1 cellular context compared by ENCODE assay signal in the genomic region with DNA sequence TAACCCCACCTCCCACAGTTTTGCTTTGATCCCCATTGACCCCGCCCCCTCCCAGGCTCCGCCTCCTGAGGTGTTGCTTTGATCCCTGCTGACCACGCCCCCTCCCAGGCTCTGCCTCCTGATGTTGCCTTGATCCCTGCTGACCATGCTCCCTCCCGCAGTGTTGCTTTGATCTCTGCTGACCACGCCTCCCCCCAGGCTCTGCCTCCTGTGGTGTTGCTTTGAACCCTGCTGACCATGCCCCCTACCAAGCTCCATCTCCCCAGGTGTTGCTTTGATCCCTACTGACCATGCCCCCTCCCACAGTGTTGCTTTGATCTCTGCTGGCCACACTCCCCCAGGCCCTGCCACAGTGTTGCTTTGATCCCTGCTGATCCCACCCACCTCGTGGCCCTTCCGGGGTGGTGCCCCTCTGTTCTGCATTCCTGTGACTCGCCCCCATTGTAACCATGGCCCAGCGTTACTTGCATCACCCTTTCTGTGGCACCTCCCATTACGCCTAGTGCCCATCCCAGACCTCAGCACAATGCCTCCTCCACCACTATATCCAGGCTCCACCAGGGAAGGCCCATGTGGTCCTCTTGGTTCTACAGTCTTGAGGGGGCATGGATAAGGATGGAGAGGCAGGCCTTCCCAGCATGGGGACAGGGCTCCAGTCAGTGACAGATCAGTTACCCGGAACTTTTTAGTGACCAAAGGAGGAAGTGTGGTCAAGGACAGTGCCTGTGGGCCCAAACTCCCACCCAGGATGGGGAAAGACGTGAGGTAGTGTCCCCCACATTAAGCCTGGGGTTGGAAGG.
TF ChIP-seq lines count a peak whose summit lies in the region.

No MANE protein-coding gene starts in this region.

TF ChIP-seq in HepG2, 621 proteins besides CTCF, POLR2A, EP300 and RAD21 (continued from another document and continues in another):
- TF ChIP-seq, protein P1, sequence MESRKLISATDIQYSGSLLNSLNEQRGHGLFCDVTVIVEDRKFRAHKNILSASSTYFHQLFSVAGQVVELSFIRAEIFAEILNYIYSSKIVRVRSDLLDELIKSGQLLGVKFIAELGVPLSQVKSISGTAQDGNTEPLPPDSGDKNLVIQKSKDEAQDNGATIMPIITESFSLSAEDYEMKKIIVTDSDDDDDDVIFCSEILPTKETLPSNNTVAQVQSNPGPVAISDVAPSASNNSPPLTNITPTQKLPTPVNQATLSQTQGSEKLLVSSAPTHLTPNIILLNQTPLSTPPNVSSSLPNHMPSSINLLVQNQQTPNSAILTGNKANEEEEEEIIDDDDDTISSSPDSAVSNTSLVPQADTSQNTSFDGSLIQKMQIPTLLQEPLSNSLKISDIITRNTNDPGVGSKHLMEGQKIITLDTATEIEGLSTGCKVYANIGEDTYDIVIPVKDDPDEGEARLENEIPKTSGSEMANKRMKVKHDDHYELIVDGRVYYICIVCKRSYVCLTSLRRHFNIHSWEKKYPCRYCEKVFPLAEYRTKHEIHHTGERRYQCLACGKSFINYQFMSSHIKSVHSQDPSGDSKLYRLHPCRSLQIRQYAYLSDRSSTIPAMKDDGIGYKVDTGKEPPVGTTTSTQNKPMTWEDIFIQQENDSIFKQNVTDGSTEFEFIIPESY (CRISPR knock-in tag; IDR thresholded peaks at IDR 0.05): peak; percentile 81; the same call in 1 of the 2 replicates
- TF ChIP-seq ZSCAN22 (CRISPR knock-in tag; IDR thresholded peaks at IDR 0.05): 0 out of 2 replicates have a peak, but pooled peaks have one; percentile 54
- no peak for TF ChIP-seq TAF15 (IDR thresholded peaks at IDR 0.05; ENCODE audit: low read depth, low read length, poor library complexity, severe bottlenecking)
- TF ChIP-seq, protein P2, sequence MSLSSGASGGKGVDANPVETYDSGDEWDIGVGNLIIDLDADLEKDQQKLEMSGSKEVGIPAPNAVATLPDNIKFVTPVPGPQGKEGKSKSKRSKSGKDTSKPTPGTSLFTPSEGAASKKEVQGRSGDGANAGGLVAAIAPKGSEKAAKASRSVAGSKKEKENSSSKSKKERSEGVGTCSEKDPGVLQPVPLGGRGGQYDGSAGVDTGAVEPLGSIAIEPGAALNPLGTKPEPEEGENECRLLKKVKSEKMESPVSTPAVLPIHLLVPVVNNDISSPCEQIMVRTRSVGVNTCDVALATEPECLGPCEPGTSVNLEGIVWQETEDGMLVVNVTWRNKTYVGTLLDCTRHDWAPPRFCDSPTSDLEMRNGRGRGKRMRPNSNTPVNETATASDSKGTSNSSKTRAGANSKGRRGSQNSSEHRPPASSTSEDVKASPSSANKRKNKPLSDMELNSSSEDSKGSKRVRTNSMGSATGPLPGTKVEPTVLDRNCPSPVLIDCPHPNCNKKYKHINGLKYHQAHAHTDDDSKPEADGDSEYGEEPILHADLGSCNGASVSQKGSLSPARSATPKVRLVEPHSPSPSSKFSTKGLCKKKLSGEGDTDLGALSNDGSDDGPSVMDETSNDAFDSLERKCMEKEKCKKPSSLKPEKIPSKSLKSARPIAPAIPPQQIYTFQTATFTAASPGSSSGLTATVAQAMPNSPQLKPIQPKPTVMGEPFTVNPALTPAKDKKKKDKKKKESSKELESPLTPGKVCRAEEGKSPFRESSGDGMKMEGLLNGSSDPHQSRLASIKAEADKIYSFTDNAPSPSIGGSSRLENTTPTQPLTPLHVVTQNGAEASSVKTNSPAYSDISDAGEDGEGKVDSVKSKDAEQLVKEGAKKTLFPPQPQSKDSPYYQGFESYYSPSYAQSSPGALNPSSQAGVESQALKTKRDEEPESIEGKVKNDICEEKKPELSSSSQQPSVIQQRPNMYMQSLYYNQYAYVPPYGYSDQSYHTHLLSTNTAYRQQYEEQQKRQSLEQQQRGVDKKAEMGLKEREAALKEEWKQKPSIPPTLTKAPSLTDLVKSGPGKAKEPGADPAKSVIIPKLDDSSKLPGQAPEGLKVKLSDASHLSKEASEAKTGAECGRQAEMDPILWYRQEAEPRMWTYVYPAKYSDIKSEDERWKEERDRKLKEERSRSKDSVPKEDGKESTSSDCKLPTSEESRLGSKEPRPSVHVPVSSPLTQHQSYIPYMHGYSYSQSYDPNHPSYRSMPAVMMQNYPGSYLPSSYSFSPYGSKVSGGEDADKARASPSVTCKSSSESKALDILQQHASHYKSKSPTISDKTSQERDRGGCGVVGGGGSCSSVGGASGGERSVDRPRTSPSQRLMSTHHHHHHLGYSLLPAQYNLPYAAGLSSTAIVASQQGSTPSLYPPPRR (CRISPR knock-in tag; IDR thresholded peaks at IDR 0.05; ENCODE audit: borderline replicate concordance): peak; percentile 99
- TF ChIP-seq MZF1 (CRISPR knock-in tag; IDR thresholded peaks at IDR 0.05; ENCODE audit: borderline replicate concordance): peak; percentile 92; the same call in 1 of the 2 replicates
- TF ChIP-seq ATM (IDR thresholded peaks at IDR 0.05; ENCODE audit: borderline replicate concordance): no peak
- TF ChIP-seq, protein P3, sequence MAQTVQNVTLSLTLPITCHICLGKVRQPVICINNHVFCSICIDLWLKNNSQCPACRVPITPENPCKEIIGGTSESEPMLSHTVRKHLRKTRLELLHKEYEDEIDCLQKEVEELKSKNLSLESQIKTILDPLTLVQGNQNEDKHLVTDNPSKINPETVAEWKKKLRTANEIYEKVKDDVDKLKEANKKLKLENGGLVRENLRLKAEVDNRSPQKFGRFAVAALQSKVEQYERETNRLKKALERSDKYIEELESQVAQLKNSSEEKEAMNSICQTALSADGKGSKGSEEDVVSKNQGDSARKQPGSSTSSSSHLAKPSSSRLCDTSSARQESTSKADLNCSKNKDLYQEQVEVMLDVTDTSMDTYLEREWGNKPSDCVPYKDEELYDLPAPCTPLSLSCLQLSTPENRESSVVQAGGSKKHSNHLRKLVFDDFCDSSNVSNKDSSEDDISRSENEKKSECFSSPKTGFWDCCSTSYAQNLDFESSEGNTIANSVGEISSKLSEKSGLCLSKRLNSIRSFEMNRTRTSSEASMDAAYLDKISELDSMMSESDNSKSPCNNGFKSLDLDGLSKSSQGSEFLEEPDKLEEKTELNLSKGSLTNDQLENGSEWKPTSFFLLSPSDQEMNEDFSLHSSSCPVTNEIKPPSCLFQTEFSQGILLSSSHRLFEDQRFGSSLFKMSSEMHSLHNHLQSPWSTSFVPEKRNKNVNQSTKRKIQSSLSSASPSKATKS (CRISPR knock-in tag; IDR thresholded peaks at IDR 0.05): peak; percentile 94
- TF ChIP-seq EZH2 (conservative IDR thresholded peaks at IDR 0.05; ENCODE audit: low read depth, low read length): no peak
- TF ChIP-seq ZFP36 (IDR thresholded peaks at IDR 0.05; ENCODE audit: borderline replicate concordance, low read depth, low read length, partially characterized antibody): no peak
- TF ChIP-seq, protein P4, sequence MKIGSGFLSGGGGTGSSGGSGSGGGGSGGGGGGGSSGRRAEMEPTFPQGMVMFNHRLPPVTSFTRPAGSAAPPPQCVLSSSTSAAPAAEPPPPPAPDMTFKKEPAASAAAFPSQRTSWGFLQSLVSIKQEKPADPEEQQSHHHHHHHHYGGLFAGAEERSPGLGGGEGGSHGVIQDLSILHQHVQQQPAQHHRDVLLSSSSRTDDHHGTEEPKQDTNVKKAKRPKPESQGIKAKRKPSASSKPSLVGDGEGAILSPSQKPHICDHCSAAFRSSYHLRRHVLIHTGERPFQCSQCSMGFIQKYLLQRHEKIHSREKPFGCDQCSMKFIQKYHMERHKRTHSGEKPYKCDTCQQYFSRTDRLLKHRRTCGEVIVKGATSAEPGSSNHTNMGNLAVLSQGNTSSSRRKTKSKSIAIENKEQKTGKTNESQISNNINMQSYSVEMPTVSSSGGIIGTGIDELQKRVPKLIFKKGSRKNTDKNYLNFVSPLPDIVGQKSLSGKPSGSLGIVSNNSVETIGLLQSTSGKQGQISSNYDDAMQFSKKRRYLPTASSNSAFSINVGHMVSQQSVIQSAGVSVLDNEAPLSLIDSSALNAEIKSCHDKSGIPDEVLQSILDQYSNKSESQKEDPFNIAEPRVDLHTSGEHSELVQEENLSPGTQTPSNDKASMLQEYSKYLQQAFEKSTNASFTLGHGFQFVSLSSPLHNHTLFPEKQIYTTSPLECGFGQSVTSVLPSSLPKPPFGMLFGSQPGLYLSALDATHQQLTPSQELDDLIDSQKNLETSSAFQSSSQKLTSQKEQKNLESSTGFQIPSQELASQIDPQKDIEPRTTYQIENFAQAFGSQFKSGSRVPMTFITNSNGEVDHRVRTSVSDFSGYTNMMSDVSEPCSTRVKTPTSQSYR (CRISPR knock-in tag; IDR thresholded peaks at IDR 0.05; ENCODE audit: borderline replicate concordance): peak; percentile 94
- peak; percentile 56; the same call in 1 of the 2 replicates for TF ChIP-seq TSC22D2 (CRISPR knock-in tag; IDR thresholded peaks at IDR 0.05; ENCODE audit: borderline replicate concordance)
- peak; percentile 92 for TF ChIP-seq MYC (CRISPR knock-in tag; IDR thresholded peaks at IDR 0.05; ENCODE audit: borderline replicate concordance)
- TF ChIP-seq ZNF431 (CRISPR knock-in tag; IDR thresholded peaks at IDR 0.05; ENCODE audit: borderline replicate concordance, low read depth): peak; percentile 86; the same call in 1 of the 2 replicates
- TF ChIP-seq SMARCC2 (IDR thresholded peaks at IDR 0.05): no peak
- TF ChIP-seq, protein P5, sequence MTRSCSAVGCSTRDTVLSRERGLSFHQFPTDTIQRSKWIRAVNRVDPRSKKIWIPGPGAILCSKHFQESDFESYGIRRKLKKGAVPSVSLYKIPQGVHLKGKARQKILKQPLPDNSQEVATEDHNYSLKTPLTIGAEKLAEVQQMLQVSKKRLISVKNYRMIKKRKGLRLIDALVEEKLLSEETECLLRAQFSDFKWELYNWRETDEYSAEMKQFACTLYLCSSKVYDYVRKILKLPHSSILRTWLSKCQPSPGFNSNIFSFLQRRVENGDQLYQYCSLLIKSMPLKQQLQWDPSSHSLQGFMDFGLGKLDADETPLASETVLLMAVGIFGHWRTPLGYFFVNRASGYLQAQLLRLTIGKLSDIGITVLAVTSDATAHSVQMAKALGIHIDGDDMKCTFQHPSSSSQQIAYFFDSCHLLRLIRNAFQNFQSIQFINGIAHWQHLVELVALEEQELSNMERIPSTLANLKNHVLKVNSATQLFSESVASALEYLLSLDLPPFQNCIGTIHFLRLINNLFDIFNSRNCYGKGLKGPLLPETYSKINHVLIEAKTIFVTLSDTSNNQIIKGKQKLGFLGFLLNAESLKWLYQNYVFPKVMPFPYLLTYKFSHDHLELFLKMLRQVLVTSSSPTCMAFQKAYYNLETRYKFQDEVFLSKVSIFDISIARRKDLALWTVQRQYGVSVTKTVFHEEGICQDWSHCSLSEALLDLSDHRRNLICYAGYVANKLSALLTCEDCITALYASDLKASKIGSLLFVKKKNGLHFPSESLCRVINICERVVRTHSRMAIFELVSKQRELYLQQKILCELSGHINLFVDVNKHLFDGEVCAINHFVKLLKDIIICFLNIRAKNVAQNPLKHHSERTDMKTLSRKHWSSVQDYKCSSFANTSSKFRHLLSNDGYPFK (CRISPR knock-in tag; IDR thresholded peaks at IDR 0.05; ENCODE audit: borderline replicate concordance): no peak; the same call in 1 of the 2 replicates
- TF ChIP-seq ZNF34 (CRISPR knock-in tag; IDR thresholded peaks at IDR 0.05; ENCODE audit: borderline replicate concordance): peak; percentile 99
- TF ChIP-seq ZNF816 (CRISPR knock-in tag; IDR thresholded peaks at IDR 0.05; ENCODE audit: borderline replicate concordance): no peak
- peak; percentile 93 for TF ChIP-seq ZSCAN31 (CRISPR knock-in tag; IDR thresholded peaks at IDR 0.05; ENCODE audit: low read depth)
- peak; percentile 87 for TF ChIP-seq RBM39 (IDR thresholded peaks at IDR 0.05; ENCODE audit: low read depth, low read length, poor library complexity, severe bottlenecking)
- peak; percentile 93 for TF ChIP-seq SOX13 (IDR thresholded peaks at IDR 0.05)
- TF ChIP-seq SOX13 (CRISPR knock-in tag; conservative IDR thresholded peaks at IDR 0.05 in 1 of 2, IDR thresholded peaks at IDR 0.05 in 1 of 2): peak in 1 of 2 experiments; percentile 94; a peak in 2 of 4 replicates
- TF ChIP-seq ZFP41 (CRISPR knock-in tag; IDR thresholded peaks at IDR 0.05; ENCODE audit: borderline replicate concordance): no peak
- TF ChIP-seq NR1H2 (CRISPR knock-in tag; IDR thresholded peaks at IDR 0.05; ENCODE audit: borderline replicate concordance, low read depth): no peak; the same call in 1 of the 2 replicates
- TF ChIP-seq, protein P6, sequence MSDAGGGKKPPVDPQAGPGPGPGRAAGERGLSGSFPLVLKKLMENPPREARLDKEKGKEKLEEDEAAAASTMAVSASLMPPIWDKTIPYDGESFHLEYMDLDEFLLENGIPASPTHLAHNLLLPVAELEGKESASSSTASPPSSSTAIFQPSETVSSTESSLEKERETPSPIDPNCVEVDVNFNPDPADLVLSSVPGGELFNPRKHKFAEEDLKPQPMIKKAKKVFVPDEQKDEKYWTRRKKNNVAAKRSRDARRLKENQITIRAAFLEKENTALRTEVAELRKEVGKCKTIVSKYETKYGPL (CRISPR knock-in tag; IDR thresholded peaks at IDR 0.05): no peak
- no peak for TF ChIP-seq ZNF33B (CRISPR knock-in tag; IDR thresholded peaks at IDR 0.05)
- peak; percentile 99 for TF ChIP-seq NCOA1 (CRISPR knock-in tag; IDR thresholded peaks at IDR 0.05)
- TF ChIP-seq ATRX (CRISPR knock-in tag; IDR thresholded peaks at IDR 0.05; ENCODE audit: borderline replicate concordance): no peak
- no peak for TF ChIP-seq MBD4 (IDR thresholded peaks at IDR 0.05; ENCODE audit: borderline replicate concordance, low read length)
- TF ChIP-seq CHD2 (IDR thresholded peaks at IDR 0.05; ENCODE audit: low read depth, low read length): no peak
- TF ChIP-seq ZNF782 (CRISPR knock-in tag; IDR thresholded peaks at IDR 0.05; ENCODE audit: borderline replicate concordance): peak; percentile 65; the same call in 1 of the 2 replicates
- TF ChIP-seq, protein P7, sequence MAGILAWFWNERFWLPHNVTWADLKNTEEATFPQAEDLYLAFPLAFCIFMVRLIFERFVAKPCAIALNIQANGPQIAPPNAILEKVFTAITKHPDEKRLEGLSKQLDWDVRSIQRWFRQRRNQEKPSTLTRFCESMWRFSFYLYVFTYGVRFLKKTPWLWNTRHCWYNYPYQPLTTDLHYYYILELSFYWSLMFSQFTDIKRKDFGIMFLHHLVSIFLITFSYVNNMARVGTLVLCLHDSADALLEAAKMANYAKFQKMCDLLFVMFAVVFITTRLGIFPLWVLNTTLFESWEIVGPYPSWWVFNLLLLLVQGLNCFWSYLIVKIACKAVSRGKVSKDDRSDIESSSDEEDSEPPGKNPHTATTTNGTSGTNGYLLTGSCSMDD (CRISPR knock-in tag; IDR thresholded peaks at IDR 0.05): no peak
- TF ChIP-seq SNRNP70 (IDR thresholded peaks at IDR 0.05; ENCODE audit: low read depth, low read length): no peak
- TF ChIP-seq, protein P8, sequence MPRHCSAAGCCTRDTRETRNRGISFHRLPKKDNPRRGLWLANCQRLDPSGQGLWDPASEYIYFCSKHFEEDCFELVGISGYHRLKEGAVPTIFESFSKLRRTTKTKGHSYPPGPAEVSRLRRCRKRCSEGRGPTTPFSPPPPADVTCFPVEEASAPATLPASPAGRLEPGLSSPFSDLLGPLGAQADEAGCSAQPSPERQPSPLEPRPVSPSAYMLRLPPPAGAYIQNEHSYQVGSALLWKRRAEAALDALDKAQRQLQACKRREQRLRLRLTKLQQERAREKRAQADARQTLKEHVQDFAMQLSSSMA (CRISPR knock-in tag; IDR thresholded peaks at IDR 0.05): no peak; the same call in 1 of the 2 replicates
- TF ChIP-seq, protein P9, sequence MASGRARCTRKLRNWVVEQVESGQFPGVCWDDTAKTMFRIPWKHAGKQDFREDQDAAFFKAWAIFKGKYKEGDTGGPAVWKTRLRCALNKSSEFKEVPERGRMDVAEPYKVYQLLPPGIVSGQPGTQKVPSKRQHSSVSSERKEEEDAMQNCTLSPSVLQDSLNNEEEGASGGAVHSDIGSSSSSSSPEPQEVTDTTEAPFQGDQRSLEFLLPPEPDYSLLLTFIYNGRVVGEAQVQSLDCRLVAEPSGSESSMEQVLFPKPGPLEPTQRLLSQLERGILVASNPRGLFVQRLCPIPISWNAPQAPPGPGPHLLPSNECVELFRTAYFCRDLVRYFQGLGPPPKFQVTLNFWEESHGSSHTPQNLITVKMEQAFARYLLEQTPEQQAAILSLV (CRISPR knock-in tag; IDR thresholded peaks at IDR 0.05; ENCODE audit: borderline replicate concordance): peak; percentile 97
- TF ChIP-seq ZFYVE20 (CRISPR knock-in tag; IDR thresholded peaks at IDR 0.05; ENCODE audit: borderline replicate concordance, low read depth): no peak
- TF ChIP-seq NONO (IDR thresholded peaks at IDR 0.05): no peak
- TF ChIP-seq NONO (CRISPR knock-in tag; conservative IDR thresholded peaks at IDR 0.05): no peak
